Comparison of ENCODE assay signal across 1 cellular context in the genomic region with DNA sequence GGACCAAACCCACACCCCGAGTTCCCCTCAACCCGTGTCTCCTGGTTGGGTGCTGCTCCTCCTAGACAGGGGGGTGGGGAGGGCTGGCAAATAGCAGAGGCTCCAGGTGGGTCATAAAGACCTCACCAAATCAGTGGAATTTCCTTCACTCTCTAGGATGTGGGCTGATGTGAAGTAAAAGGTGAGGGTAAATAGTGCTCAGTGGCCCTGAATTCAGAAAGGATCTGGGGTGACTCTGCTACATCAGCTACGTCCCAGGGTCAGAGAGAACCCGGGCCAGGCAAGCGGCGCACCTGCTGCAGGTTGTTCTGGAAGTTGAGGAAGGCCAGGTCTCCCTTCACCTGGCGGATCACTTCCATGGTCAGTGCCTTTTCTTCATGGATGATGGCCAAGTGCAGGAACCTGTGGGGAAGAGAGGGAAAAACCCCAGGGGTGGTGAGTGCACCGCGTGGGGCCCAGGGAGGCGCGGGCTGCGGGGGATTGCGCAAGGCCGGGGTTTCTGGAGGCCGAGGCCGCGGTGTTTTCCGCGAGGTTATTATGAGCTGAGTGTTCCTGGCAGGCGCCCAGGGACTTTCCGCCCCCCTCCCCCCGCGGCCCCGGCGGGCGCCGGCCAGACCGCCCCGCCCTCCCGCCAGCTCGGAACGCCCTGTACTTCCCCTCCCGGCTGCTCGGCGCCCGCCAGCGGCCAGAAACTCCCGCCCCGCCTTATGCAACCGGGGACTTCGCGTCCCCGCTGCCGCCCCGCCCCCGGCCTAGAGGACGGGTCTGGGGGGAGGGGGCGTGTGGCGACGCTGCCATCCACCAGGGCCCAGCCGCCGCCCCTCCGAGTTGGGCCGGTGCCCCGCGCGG.
A peak's percentile ranks its signal among the peaks of the same experiment; 100 is the strongest.
TF ChIP-seq lines count a peak whose summit lies in the region.

No MANE protein-coding gene starts in this region.

TF ChIP-seq in HepG2, 621 proteins besides CTCF, POLR2A, EP300 and RAD21 (continued from another document):
- TF ChIP-seq, protein P1, sequence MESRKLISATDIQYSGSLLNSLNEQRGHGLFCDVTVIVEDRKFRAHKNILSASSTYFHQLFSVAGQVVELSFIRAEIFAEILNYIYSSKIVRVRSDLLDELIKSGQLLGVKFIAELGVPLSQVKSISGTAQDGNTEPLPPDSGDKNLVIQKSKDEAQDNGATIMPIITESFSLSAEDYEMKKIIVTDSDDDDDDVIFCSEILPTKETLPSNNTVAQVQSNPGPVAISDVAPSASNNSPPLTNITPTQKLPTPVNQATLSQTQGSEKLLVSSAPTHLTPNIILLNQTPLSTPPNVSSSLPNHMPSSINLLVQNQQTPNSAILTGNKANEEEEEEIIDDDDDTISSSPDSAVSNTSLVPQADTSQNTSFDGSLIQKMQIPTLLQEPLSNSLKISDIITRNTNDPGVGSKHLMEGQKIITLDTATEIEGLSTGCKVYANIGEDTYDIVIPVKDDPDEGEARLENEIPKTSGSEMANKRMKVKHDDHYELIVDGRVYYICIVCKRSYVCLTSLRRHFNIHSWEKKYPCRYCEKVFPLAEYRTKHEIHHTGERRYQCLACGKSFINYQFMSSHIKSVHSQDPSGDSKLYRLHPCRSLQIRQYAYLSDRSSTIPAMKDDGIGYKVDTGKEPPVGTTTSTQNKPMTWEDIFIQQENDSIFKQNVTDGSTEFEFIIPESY (CRISPR knock-in tag; IDR thresholded peaks at IDR 0.05) = peak; percentile 77
- TF ChIP-seq MXI1 (IDR thresholded peaks at IDR 0.05; ENCODE audit: borderline replicate concordance, low read depth, low read length) (peak; percentile 82; the same call in 2 of the 3 replicates), ZMYM4 (CRISPR knock-in tag; IDR thresholded peaks at IDR 0.05) (peak; percentile 95), ZNF251 (CRISPR knock-in tag; IDR thresholded peaks at IDR 0.05) (no peak), PHF20 (CRISPR knock-in tag; IDR thresholded peaks at IDR 0.05) (no peak), ATM (IDR thresholded peaks at IDR 0.05; ENCODE audit: borderline replicate concordance) (no peak), SMARCC2 (IDR thresholded peaks at IDR 0.05) (no peak), MTF1 (CRISPR knock-in tag; IDR thresholded peaks at IDR 0.05) (peak; percentile 79; the same call in 1 of the 2 replicates), ZNF33A (CRISPR knock-in tag; IDR thresholded peaks at IDR 0.05; ENCODE audit: borderline replicate concordance) (no peak; the same call in 1 of the 2 replicates), HOXA9 (CRISPR knock-in tag; IDR thresholded peaks at IDR 0.05; ENCODE audit: borderline replicate concordance) (no peak), ZNF841 (CRISPR knock-in tag; IDR thresholded peaks at IDR 0.05; ENCODE audit: borderline replicate concordance) (no peak), SOX5 (CRISPR knock-in tag; IDR thresholded peaks at IDR 0.05; ENCODE audit: borderline replicate concordance) (peak; percentile 93), NR2F6 (IDR thresholded peaks at IDR 0.05) (peak; percentile 85), NR2F6 (CRISPR knock-in tag; IDR thresholded peaks at IDR 0.05) (peak; percentile 96)
- TF ChIP-seq, protein P2, sequence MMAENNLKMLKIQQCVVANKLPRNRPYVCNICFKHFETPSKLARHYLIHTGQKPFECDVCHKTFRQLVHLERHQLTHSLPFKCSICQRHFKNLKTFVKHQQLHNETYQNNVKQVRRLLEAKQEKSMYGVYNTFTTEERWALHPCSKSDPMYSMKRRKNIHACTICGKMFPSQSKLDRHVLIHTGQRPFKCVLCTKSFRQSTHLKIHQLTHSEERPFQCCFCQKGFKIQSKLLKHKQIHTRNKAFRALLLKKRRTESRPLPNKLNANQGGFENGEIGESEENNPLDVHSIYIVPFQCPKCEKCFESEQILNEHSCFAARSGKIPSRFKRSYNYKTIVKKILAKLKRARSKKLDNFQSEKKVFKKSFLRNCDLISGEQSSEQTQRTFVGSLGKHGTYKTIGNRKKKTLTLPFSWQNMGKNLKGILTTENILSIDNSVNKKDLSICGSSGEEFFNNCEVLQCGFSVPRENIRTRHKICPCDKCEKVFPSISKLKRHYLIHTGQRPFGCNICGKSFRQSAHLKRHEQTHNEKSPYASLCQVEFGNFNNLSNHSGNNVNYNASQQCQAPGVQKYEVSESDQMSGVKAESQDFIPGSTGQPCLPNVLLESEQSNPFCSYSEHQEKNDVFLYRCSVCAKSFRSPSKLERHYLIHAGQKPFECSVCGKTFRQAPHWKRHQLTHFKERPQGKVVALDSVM (CRISPR knock-in tag; IDR thresholded peaks at IDR 0.05) = peak; percentile 97
